Comparison of ENCODE assay signal across 8 cellular contexts in genomic region chr18:9095297-9096012, GRCh38.
DNase-seq lines count a peak whose midpoint lies in the region; ATAC-seq and TF ChIP-seq lines count a peak whose summit lies in the region.

No MANE protein-coding gene starts in this region.

- peaks cover 61% of the 10 kb centered on the region for H3K4me1 Mint-ChIP-seq in T-helper 1 cell treated with Interleukin-12 subunit alpha and Interleukin-12 subunit beta and Interleukin-4 antibody, amounts not matched to agents 30 μg/mL and 1 μg/mL, for 36 hours (ENCODE audit: low read depth)

- peak overlapping the region; percentile 5 for H3K4me3 ChIP-seq in effector memory CD4-positive, alpha-beta T cell (ENCODE audit: insufficient read depth, low read depth, low read length, poor library complexity, severe bottlenecking)

- peaks cover 3% of the 10 kb centered on the region for H3K9me3 Mint-ChIP-seq in T-helper 1 cell treated with Interleukin-12 subunit alpha and Interleukin-12 subunit beta and Interleukin-4 antibody, amounts not matched to agents 30 μg/mL and 1 μg/mL, for 36 hours

- H3K4me1 ChIP-seq in effector memory CD4-positive, alpha-beta T cell (ENCODE audit: control insufficient read depth, insufficient read depth, low read length, poor library complexity, severe bottlenecking) = peaks cover 31% of the 10 kb centered on the region

- peak; percentile 55 for TF ChIP-seq POLR2A in GM19193 (IDR thresholded peaks at IDR 0.05; ENCODE audit: extremely low read depth, insufficient read depth, insufficient read length)

- peak overlapping the region; percentile 98 for H3K27ac Mint-ChIP-seq in T-helper 1 cell treated with Interleukin-12 subunit alpha and Interleukin-12 subunit beta and Interleukin-4 antibody, amounts not matched to agents 30 μg/mL and 1 μg/mL, for 36 hours

- DNase-seq in effector memory CD4-positive, alpha-beta T cell = peak in 1 of 3 donors; percentile 22
- peak in 5 of 6 experiments; percentile 7 to 61 (median 37) for DNase-seq in stimulated activated naive CD4-positive, alpha-beta T cell (lab: John Stamatoyannopoulos, UW)
- no peak for DNase-seq in Ammon's horn (ENCODE audit: low spot score)
- DNase-seq in NCI-H1436 treated with DMSO at 0.1 percent for 48 hours (lab: John Stamatoyannopoulos, UW) = no peak
- DNase-seq in NCI-H2227 treated with DMSO at 0.1 percent for 48 hours (lab: John Stamatoyannopoulos, UW) = no peak

- H3K36me3 Mint-ChIP-seq in T-helper 1 cell treated with Interleukin-12 subunit alpha and Interleukin-12 subunit beta and Interleukin-4 antibody, amounts not matched to agents 30 μg/mL and 1 μg/mL, for 36 hours (ENCODE audit: low read depth) = peaks cover 11% of the 10 kb centered on the region

- H3K9me3 ChIP-seq in effector memory CD4-positive, alpha-beta T cell (ENCODE audit: control insufficient read depth, low read length) = no peaks in the 10 kb centered on the region

- peak; percentile 83 for ATAC-seq in HG03025 (IDR thresholded peaks at IDR 0.05; ENCODE audit: low FRiP score, unreplicated experiment)

- H3K27me3 Mint-ChIP-seq in T-helper 1 cell treated with Interleukin-12 subunit alpha and Interleukin-12 subunit beta and Interleukin-4 antibody, amounts not matched to agents 30 μg/mL and 1 μg/mL, for 36 hours (ENCODE audit: low read depth) = no peaks in the 10 kb centered on the region

- peak overlapping the region; percentile 66 for H3K4me3 Mint-ChIP-seq in T-helper 1 cell treated with Interleukin-12 subunit alpha and Interleukin-12 subunit beta and Interleukin-4 antibody, amounts not matched to agents 30 μg/mL and 1 μg/mL, for 36 hours

- H3K27me3 ChIP-seq in effector memory CD4-positive, alpha-beta T cell (replicated peaks; ENCODE audit: control insufficient read depth, insufficient read depth, low read length, poor library complexity, severe bottlenecking) = no peaks in the 10 kb centered on the region

- no peaks in the 10 kb centered on the region for H3K36me3 ChIP-seq in effector memory CD4-positive, alpha-beta T cell (ENCODE audit: control insufficient read depth, insufficient read depth, low read length)

- H3K27ac ChIP-seq in effector memory CD4-positive, alpha-beta T cell (ENCODE audit: insufficient read depth, low read length, poor library complexity, severe bottlenecking) = peak overlapping the region; percentile 67

Comparison
In these comparisons a context has a peak if more than half of its experiments do, and no peak if none do; other contexts are left out.
1. DNase-seq: peak in stimulated activated naive CD4-positive, alpha-beta T cell (5 of 6); none in Ammon's horn (single experiment), NCI-H1436 treated with DMSO at 0.1 percent for 48 hours (single experiment) and NCI-H2227 treated with DMSO at 0.1 percent for 48 hours (single experiment).